ENCODE assay signal across 30 cellular contexts in the genomic region with DNA sequence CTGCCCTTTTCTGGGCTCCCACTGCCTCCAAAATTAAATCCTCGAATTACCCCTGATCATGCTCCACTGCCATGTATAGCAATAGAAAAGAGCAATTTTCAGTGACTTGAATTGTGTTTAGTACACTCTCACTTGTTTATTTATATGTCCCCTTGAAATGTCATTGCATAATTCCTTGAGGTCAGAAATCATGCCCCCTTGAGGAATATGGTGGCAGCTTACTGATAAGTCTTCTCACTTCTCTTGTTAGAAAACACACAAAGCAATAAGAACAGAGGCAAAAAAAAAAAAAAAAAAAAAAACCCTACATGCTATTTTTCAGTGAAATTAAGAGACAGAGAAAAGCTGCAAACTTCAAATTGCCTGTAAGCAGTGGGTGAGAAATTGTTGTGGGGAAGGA. TPM values are rescaled to one million over a fixed set of nuclear protein-coding genes. Genes with fewer than 3 reads are reported as not detected.
A peak's percentile ranks its signal among the peaks of the same experiment; 100 is the strongest.
DNase-seq lines count a peak whose midpoint lies in the region; ATAC-seq and TF ChIP-seq lines count a peak whose summit lies in the region.
"Had no signal": no experiment of that assay in that cellular context is flagged by ENCODE, and none has a peak within 500 bp of the region (broad histone marks: within the 10 kb centered on the region; RNA-seq: fewer than 3 reads in every experiment).

No MANE protein-coding gene starts in this region.

- intact Hi-C loops in PC-9 (cut with micrococcal nuclease; ENCODE audit: unreplicated experiment), result no loop called here

- ATAC-seq in HG02642 (IDR thresholded peaks at IDR 0.05; ENCODE audit: poor library complexity, unreplicated experiment), result no peak
- ATAC-seq: A549; activated CD8-positive, alpha-beta T cell treated with anti-CD3 and anti-CD28 coated beads, Interleukin-2, amount 10 ng/mL, durations not matched to agents 7 days and 5 days; PC-3; psoas muscle; Right ventricle myocardium inferior had no signal

- POLR2A ChIA-PET in PC-9 (lab: Charles Lee; ENCODE audit: unreplicated experiment), result no interaction called here

- H3K79me2 ChIP-seq in DOHH2 (ENCODE audit: control insufficient read depth, low read length), result no peaks in the 10 kb centered on the region
- no peaks in the 10 kb centered on the region for H3K79me2 ChIP-seq in PC-9 (ENCODE audit: low read depth)

- H3K9me2 ChIP-seq in DOHH2 (replicated peaks; ENCODE audit: control insufficient read depth, low read length), result no peaks in the 10 kb centered on the region
- H3K9me2 ChIP-seq in PC-9 (ENCODE audit: insufficient read depth), result no peaks in the 10 kb centered on the region

- no peaks in the 10 kb centered on the region for H3K4me1 Mint-ChIP-seq in endothelial cell (ENCODE audit: unreplicated experiment)

- H3K4me2 ChIP-seq in DOHH2 (ENCODE audit: low read length) (no peak overlapping the region), PC-9 (no peak overlapping the region)
- H3K4me2 ChIP-seq: A549 had no signal

- no peaks in the 10 kb centered on the region for H3K36me3 Mint-ChIP-seq in endothelial cell (ENCODE audit: low read depth, unreplicated experiment)

- H3K9me3 Mint-ChIP-seq in endothelial cell (ENCODE audit: unreplicated experiment), result no peaks in the 10 kb centered on the region

- H3K27me3 Mint-ChIP-seq in endothelial cell (ENCODE audit: unreplicated experiment), result no peaks in the 10 kb centered on the region
- H3K27me3 Mint-ChIP-seq: dendritic cell treated with granulocyte-macrophage colony-stimulating factor and Interleukin-4, amounts not matched to agents 40 ng/mL and 50 ng/mL, for 4 days had no signal

- no peak overlapping the region for H2AFZ ChIP-seq in PC-9

- peak; percentile 8 for TF ChIP-seq CTCF in DOHH2 (IDR thresholded peaks at IDR 0.05; ENCODE audit: low read depth, low read length, poor library complexity, severe bottlenecking)
- TF ChIP-seq CTCF in PC-9 (conservative IDR thresholded peaks at IDR 0.05), result 0 out of 2 replicates have a peak, but pooled peaks have one; percentile 24
- TF ChIP-seq CTCF in endothelial cell (IDR thresholded peaks at IDR 0.05; ENCODE audit: unreplicated experiment), result no peak

- H3K27ac Mint-ChIP-seq in endothelial cell (ENCODE audit: unreplicated experiment), result no peak overlapping the region
- H3K27ac Mint-ChIP-seq: activated CD8-positive, alpha-beta T cell treated with anti-CD3 and anti-CD28 coated beads, Interleukin-2, amount 10 ng/mL, durations not matched to agents 7 days and 5 days; activated naive CD8-positive, alpha-beta T cell; CD8-positive, alpha-beta memory T cell; dendritic cell treated with granulocyte-macrophage colony-stimulating factor and Interleukin-4, amounts not matched to agents 40 ng/mL and 50 ng/mL, for 4 days had no signal

- DNase-seq in Jurkat, Clone E6-1 (ENCODE audit: low read depth, low spot score), result peak; percentile 16
- DNase-seq in PC-9 (no peak), iris pigment epithelial cell (ENCODE audit: low read depth) (peak; percentile 7), NCI-H1694 treated with DMSO at 0.1 percent for 48 hours (lab: John Stamatoyannopoulos, UW) (no peak), NK-92 (lab: John Stamatoyannopoulos, UW; ENCODE audit: unreplicated experiment) (no peak), endothelial cell (ENCODE audit: low spot score) (no peak)
- DNase-seq: activated CD4-positive, alpha-beta T cell treated with anti-CD3 and anti-CD28 coated beads for 1 hour; activated CD8-positive, alpha-beta T cell treated with anti-CD3 and anti-CD28 coated beads, Interleukin-2, amount 10 ng/mL, durations not matched to agents 7 days and 5 days; activated effector memory CD4-positive, alpha-beta T cell treated with Interleukin-2 at 50 U/mL for 16 hours; CD8-positive, alpha-beta memory T cell; hypothalamus; Kasumi-1; left ventricle myocardium inferior; NCI-H1417 treated with DMSO at 0.1 percent for 48 hours; NCI-H748 treated with DMSO at 0.1 percent for 48 hours; PC-3; psoas muscle; stimulated activated naive CD4-positive, alpha-beta T cell treated with Interleukin-2 at 50 U/mL for 16 hours; T-helper 2 cell had no signal

- CTCF ChIA-PET in PC-9 (lab: Charles Lee), result no interaction called here

- H3K27me3 ChIP-seq in DOHH2 (ENCODE audit: control insufficient read depth, low read length) (no peaks in the 10 kb centered on the region), PC-9 (ENCODE audit: insufficient read depth, low read depth) (no peaks in the 10 kb centered on the region)
- H3K27me3 ChIP-seq: ascending aorta, vagina had no signal

- H3K4me1 ChIP-seq in DOHH2 (ENCODE audit: control insufficient read depth, low read length) (no peaks in the 10 kb centered on the region), PC-9 (replicated peaks; ENCODE audit: insufficient read depth) (no peaks in the 10 kb centered on the region)
- H3K4me1 ChIP-seq: A549, ascending aorta, left ventricle myocardium inferior, psoas muscle, vagina had no signal

- BruUV-seq in PC-9 (replicated peaks; lab: Mats Ljungman, UMichigan), result no TSS peak

- H3K27ac ChIP-seq in DOHH2 (ENCODE audit: low read depth, low read length), result no peak overlapping the region
- H3K27ac ChIP-seq in PC-9, result no peak overlapping the region
- H3K27ac ChIP-seq: A549, ascending aorta, HL-60, left ventricle myocardium inferior, psoas muscle, thoracic aorta, vagina had no signal

- H3K36me3 ChIP-seq in DOHH2 (ENCODE audit: control insufficient read depth, low read length) (no peaks in the 10 kb centered on the region), PC-9 (ENCODE audit: low read depth) (no peaks in the 10 kb centered on the region)
- H3K36me3 ChIP-seq: ascending aorta, left ventricle myocardium inferior, thoracic aorta, vagina had no signal

- no peaks in the 10 kb centered on the region for H3F3A ChIP-seq in DOHH2 (ENCODE audit: control insufficient read depth, insufficient read depth)
- no peaks in the 10 kb centered on the region for H3F3A ChIP-seq in PC-9 (ENCODE audit: insufficient read depth, low read depth)

- H3K9me3 ChIP-seq in DOHH2 (ENCODE audit: control insufficient read depth, insufficient read depth, low read length) (no peaks in the 10 kb centered on the region; the same call in 1 of the 2 replicates), PC-9 (ENCODE audit: insufficient read depth, low read depth) (no peaks in the 10 kb centered on the region)
- H3K9me3 ChIP-seq: A549, ascending aorta, psoas muscle, thoracic aorta, vagina had no signal

- H3K4me3 ChIP-seq in DOHH2 (ENCODE audit: low read length) (no peak overlapping the region), PC-9 (no peak overlapping the region)
- H3K4me3 ChIP-seq in Jurkat, Clone E6-1 (ENCODE audit: low read length), result no peak overlapping the region
- H3K4me3 ChIP-seq: A549, ascending aorta, left ventricle myocardium inferior, psoas muscle, thoracic aorta, vagina had no signal

- H4K20me1 ChIP-seq in DOHH2 (ENCODE audit: control insufficient read depth, insufficient read depth, low read depth, low read length), result no peaks in the 10 kb centered on the region
- H4K20me1 ChIP-seq in PC-9 (ENCODE audit: insufficient read depth), result no peaks in the 10 kb centered on the region

- H3K4me3 Mint-ChIP-seq in endothelial cell (ENCODE audit: unreplicated experiment), result no peak overlapping the region
- H3K4me3 Mint-ChIP-seq: activated CD8-positive, alpha-beta T cell treated with anti-CD3 and anti-CD28 coated beads, Interleukin-2, amount 10 ng/mL, durations not matched to agents 7 days and 5 days; activated naive CD8-positive, alpha-beta T cell; CD8-positive, alpha-beta memory T cell; dendritic cell treated with granulocyte-macrophage colony-stimulating factor and Interleukin-4, amounts not matched to agents 40 ng/mL and 50 ng/mL, for 4 days had no signal

RNA-seq across cellular contexts. Expression of a gene that starts 37.5 kb away (rescaled TPM):
- polyA plus RNA-seq in Jurkat, Clone E6-1 (2012; ENCODE audit: insufficient read depth, insufficient read length), result not detected
- total RNA-seq in PC-9 (2021) (not detected in 2 replicates), endothelial cell (ENCODE audit: unreplicated experiment) (not detected)
- total RNA-seq: activated CD8-positive, alpha-beta T cell treated with anti-CD3 and anti-CD28 coated beads, Interleukin-2, amount 10 ng/mL, durations not matched to agents 7 days and 5 days; ascending aorta; fibroblast of lung; left ventricle myocardium inferior; Right ventricle myocardium inferior had no signal
- polyA plus RNA-seq: A549; CD8-positive, alpha-beta memory T cell; fibroblast of lung had no signal

Comparison
In these comparisons a context has a peak if more than half of its experiments do, and no peak if none do; other contexts are left out.
1. DNase-seq: peak in Jurkat, Clone E6-1 (single experiment) and iris pigment epithelial cell (single experiment); none in PC-9 (0 of 2), NCI-H1694 treated with DMSO at 0.1 percent for 48 hours (single experiment), NK-92 (single experiment) and endothelial cell (single experiment).